Comparison of ENCODE assay signal across 1 cellular context in genomic region chr3:183122257-183122932, GRCh38.
TF ChIP-seq lines count a peak whose summit lies in the region.

No MANE protein-coding gene starts in this region.

TF ChIP-seq in GM12878, 131 proteins besides CTCF, POLR2A, EP300 and RAD21:
- TF ChIP-seq ATF2 (IDR thresholded peaks at IDR 0.05; ENCODE audit: low read length) (no peak), MYC (IDR thresholded peaks at IDR 0.05; ENCODE audit: insufficient read depth, insufficient read length, insufficient replicate concordance, low read length, severe bottlenecking) (no peak), RFX5 (IDR thresholded peaks at IDR 0.05; ENCODE audit: low read depth, low read length) (no peak), BACH1 (IDR thresholded peaks at IDR 0.05; ENCODE audit: borderline replicate concordance) (no peak), RELA (IDR thresholded peaks at IDR 0.05; ENCODE audit: borderline replicate concordance, partially characterized antibody) (peak; percentile 37), EGR1 (IDR thresholded peaks at IDR 0.05; ENCODE audit: borderline replicate concordance in 1 of 2, low read depth in 2 of 2, low read length in 2 of 2) (no peak), SPI1 (IDR thresholded peaks at IDR 0.05; ENCODE audit: borderline replicate concordance, insufficient read depth, low read depth, low read length) (no peak), NR2C2 (IDR thresholded peaks at IDR 0.05; ENCODE audit: borderline replicate concordance, control insufficient read depth, insufficient read length, low read depth) (no peak), FOXM1 (IDR thresholded peaks at IDR 0.05; ENCODE audit: low read depth, low read length) (peak; percentile 47; the same call in 1 of the 2 replicates), SMC3 (IDR thresholded peaks at IDR 0.05; ENCODE audit: borderline replicate concordance, low read length) (peak; percentile 96), RB1 (IDR thresholded peaks at IDR 0.05; ENCODE audit: borderline replicate concordance) (0 out of 2 replicates have a peak, but pooled peaks have one; percentile 26), REST (IDR thresholded peaks at IDR 0.05; ENCODE audit: low read depth, low read length) (no peak), RBBP5 (conservative IDR thresholded peaks at IDR 0.05) (no peak), RELB (IDR thresholded peaks at IDR 0.05; ENCODE audit: low read depth) (no peak), YY1 (IDR thresholded peaks at IDR 0.05; ENCODE audit: low read depth, low read length) (no peak)
